1 cellular context compared by ENCODE assay signal in the genomic region with DNA sequence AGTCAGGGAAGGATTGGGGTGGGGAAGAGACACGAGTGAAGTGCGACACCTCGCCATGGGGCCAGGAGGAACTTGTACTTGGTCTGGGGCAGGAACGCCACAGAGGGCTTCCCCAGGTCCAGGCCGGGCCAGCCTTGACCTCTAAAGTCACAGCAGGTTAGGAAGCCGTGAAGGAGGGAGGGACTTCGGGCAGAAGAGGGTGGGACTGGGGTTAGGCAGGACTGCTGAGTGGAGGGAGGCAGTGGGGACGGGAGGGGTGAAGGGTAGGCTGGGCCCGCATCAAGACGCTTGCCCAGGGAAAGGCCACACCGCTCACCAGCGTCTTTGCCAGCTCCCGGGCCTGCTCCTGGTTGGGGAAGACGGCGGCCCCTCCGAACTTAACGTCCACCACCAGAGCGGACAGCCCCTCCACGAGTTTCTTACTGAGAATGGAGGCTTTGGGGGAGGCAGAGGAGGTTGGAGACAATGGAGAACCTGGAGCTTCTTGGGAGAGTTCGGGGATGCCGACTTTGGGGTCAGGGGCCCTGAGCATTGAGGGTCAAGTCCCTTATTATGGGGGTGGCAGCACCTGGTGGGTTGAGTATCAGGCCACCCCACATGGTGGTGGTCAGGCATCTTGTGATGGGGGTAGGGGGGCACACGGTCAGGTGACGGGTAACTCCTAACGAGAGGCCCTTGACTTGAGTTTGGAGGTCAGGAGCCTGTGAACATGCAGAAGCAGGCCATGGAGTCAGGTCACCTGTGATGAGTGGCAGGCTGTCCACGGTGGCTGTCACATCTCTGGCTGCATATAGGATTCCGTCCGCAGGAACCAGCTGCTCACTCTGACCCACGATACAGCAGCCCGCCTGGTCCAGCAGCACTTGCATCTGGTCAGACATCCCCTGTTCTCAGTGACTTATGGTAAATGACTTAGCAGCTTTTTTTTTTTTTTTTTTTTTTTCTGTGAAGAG.
A peak's percentile ranks its signal among the peaks of the same experiment; 100 is the strongest.
TF ChIP-seq lines count a peak whose summit lies in the region.

No MANE protein-coding gene starts in this region.

TF ChIP-seq in GM12878, 131 proteins besides CTCF, POLR2A, EP300 and RAD21 (continues in another document):
- TF ChIP-seq MYB (IDR thresholded peaks at IDR 0.05; ENCODE audit: borderline replicate concordance, low read depth, low read length) (no peak), STAT1 (conservative IDR thresholded peaks at IDR 0.05) (no peak), CREM (IDR thresholded peaks at IDR 0.05; ENCODE audit: low read depth) (no peak), RAD51 (IDR thresholded peaks at IDR 0.05) (no peak), POLR2AphosphoS5 (IDR thresholded peaks at IDR 0.05; ENCODE audit: low read length) (peak; percentile 81), WRNIP1 (IDR thresholded peaks at IDR 0.05; ENCODE audit: borderline replicate concordance, low read depth, low read length) (no peak), MEF2B (IDR thresholded peaks at IDR 0.05; ENCODE audit: partially characterized antibody, poor library complexity, severe bottlenecking) (no peak), TCF7 (IDR thresholded peaks at IDR 0.05; ENCODE audit: borderline replicate concordance) (no peak), TAF1 (IDR thresholded peaks at IDR 0.05; ENCODE audit: borderline replicate concordance, low read depth, low read length) (0 out of 2 replicates have a peak, but pooled peaks have one; percentile 8), BRCA1 (IDR thresholded peaks at IDR 0.05; ENCODE audit: low read depth, low read length) (no peak), NR2C1 (IDR thresholded peaks at IDR 0.05) (no peak), NR2C2 (IDR thresholded peaks at IDR 0.05; ENCODE audit: borderline replicate concordance, control insufficient read depth, insufficient read length, low read depth) (no peak), ZNF384 (IDR thresholded peaks at IDR 0.05; ENCODE audit: borderline replicate concordance, low read depth, low read length) (no peak), BHLHE40 (IDR thresholded peaks at IDR 0.05; ENCODE audit: borderline replicate concordance in 1 of 2, low read depth in 2 of 2, low read length in 1 of 2) (peak in 1 of 2 experiments; percentile 25; a peak in 1 of 4 replicates), HDAC6 (IDR thresholded peaks at IDR 0.05; ENCODE audit: unreplicated experiment) (peak; percentile 8), ASH2L (IDR thresholded peaks at IDR 0.05; ENCODE audit: borderline replicate concordance, low read depth) (no peak), CBX3 (IDR thresholded peaks at IDR 0.05; ENCODE audit: borderline replicate concordance, low read depth) (no peak), KDM1A (IDR thresholded peaks at IDR 0.05; ENCODE audit: borderline replicate concordance) (no peak), SIX5 (IDR thresholded peaks at IDR 0.05; ENCODE audit: low read depth, low read length, severe bottlenecking) (no peak), JUNB (IDR thresholded peaks at IDR 0.05) (no peak), SPI1 (IDR thresholded peaks at IDR 0.05; ENCODE audit: borderline replicate concordance, insufficient read depth, low read depth, low read length) (0 out of 2 replicates have a peak, but pooled peaks have one; percentile 0), BCL11A (IDR thresholded peaks at IDR 0.05; ENCODE audit: low read depth, low read length) (no peak), STAT3 (IDR thresholded peaks at IDR 0.05; ENCODE audit: low read depth, low read length) (no peak), ZNF24 (IDR thresholded peaks at IDR 0.05) (no peak), CBX5 (IDR thresholded peaks at IDR 0.05; ENCODE audit: low read depth) (no peak), ZSCAN29 (IDR thresholded peaks at IDR 0.05) (no peak), LARP7 (IDR thresholded peaks at IDR 0.05) (no peak; the same call in 1 of the 2 replicates), TCF12 (IDR thresholded peaks at IDR 0.05; ENCODE audit: low read depth, low read length) (no peak), ESRRA (IDR thresholded peaks at IDR 0.05; ENCODE audit: low read length) (no peak), HDGF (IDR thresholded peaks at IDR 0.05) (peak; percentile 96), SMARCA5 (IDR thresholded peaks at IDR 0.05) (no peak; the same call in 1 of the 2 replicates), ZNF207 (IDR thresholded peaks at IDR 0.05; ENCODE audit: borderline replicate concordance) (no peak), RFX5 (IDR thresholded peaks at IDR 0.05; ENCODE audit: low read depth, low read length) (no peak), CHD1 (IDR thresholded peaks at IDR 0.05; ENCODE audit: low read depth, low read length) (no peak)
- TF ChIP-seq, protein P1, sequence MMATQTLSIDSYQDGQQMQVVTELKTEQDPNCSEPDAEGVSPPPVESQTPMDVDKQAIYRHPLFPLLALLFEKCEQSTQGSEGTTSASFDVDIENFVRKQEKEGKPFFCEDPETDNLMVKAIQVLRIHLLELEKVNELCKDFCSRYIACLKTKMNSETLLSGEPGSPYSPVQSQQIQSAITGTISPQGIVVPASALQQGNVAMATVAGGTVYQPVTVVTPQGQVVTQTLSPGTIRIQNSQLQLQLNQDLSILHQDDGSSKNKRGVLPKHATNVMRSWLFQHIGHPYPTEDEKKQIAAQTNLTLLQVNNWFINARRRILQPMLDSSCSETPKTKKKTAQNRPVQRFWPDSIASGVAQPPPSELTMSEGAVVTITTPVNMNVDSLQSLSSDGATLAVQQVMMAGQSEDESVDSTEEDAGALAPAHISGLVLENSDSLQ (IDR thresholded peaks at IDR 0.05): peak; percentile 37; the same call in 1 of the 2 replicates
- TF ChIP-seq, protein P2, sequence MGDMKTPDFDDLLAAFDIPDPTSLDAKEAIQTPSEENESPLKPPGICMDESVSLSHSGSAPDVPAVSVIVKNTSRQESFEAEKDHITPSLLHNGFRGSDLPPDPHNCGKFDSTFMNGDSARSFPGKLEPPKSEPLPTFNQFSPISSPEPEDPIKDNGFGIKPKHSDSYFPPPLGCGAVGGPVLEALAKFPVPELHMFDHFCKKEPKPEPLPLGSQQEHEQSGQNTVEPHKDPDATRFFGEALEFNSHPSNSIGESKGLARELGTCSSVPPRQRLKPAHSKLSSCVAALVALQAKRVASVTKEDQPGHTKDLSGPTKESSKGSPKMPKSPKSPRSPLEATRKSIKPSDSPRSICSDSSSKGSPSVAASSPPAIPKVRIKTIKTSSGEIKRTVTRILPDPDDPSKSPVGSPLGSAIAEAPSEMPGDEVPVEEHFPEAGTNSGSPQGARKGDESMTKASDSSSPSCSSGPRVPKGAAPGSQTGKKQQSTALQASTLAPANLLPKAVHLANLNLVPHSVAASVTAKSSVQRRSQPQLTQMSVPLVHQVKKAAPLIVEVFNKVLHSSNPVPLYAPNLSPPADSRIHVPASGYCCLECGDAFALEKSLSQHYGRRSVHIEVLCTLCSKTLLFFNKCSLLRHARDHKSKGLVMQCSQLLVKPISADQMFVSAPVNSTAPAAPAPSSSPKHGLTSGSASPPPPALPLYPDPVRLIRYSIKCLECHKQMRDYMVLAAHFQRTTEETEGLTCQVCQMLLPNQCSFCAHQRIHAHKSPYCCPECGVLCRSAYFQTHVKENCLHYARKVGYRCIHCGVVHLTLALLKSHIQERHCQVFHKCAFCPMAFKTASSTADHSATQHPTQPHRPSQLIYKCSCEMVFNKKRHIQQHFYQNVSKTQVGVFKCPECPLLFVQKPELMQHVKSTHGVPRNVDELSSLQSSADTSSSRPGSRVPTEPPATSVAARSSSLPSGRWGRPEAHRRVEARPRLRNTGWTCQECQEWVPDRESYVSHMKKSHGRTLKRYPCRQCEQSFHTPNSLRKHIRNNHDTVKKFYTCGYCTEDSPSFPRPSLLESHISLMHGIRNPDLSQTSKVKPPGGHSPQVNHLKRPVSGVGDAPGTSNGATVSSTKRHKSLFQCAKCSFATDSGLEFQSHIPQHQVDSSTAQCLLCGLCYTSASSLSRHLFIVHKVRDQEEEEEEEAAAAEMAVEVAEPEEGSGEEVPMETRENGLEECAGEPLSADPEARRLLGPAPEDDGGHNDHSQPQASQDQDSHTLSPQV (IDR thresholded peaks at IDR 0.05): no peak
- TF ChIP-seq, protein P3, sequence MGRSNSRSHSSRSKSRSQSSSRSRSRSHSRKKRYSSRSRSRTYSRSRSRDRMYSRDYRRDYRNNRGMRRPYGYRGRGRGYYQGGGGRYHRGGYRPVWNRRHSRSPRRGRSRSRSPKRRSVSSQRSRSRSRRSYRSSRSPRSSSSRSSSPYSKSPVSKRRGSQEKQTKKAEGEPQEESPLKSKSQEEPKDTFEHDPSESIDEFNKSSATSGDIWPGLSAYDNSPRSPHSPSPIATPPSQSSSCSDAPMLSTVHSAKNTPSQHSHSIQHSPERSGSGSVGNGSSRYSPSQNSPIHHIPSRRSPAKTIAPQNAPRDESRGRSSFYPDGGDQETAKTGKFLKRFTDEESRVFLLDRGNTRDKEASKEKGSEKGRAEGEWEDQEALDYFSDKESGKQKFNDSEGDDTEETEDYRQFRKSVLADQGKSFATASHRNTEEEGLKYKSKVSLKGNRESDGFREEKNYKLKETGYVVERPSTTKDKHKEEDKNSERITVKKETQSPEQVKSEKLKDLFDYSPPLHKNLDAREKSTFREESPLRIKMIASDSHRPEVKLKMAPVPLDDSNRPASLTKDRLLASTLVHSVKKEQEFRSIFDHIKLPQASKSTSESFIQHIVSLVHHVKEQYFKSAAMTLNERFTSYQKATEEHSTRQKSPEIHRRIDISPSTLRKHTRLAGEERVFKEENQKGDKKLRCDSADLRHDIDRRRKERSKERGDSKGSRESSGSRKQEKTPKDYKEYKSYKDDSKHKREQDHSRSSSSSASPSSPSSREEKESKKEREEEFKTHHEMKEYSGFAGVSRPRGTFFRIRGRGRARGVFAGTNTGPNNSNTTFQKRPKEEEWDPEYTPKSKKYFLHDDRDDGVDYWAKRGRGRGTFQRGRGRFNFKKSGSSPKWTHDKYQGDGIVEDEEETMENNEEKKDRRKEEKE (IDR thresholded peaks at IDR 0.05): no peak
- TF ChIP-seq, protein P4, sequence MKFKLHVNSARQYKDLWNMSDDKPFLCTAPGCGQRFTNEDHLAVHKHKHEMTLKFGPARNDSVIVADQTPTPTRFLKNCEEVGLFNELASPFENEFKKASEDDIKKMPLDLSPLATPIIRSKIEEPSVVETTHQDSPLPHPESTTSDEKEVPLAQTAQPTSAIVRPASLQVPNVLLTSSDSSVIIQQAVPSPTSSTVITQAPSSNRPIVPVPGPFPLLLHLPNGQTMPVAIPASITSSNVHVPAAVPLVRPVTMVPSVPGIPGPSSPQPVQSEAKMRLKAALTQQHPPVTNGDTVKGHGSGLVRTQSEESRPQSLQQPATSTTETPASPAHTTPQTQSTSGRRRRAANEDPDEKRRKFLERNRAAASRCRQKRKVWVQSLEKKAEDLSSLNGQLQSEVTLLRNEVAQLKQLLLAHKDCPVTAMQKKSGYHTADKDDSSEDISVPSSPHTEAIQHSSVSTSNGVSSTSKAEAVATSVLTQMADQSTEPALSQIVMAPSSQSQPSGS (IDR thresholded peaks at IDR 0.05; ENCODE audit: low read length): no peak
- TF ChIP-seq, protein P5, sequence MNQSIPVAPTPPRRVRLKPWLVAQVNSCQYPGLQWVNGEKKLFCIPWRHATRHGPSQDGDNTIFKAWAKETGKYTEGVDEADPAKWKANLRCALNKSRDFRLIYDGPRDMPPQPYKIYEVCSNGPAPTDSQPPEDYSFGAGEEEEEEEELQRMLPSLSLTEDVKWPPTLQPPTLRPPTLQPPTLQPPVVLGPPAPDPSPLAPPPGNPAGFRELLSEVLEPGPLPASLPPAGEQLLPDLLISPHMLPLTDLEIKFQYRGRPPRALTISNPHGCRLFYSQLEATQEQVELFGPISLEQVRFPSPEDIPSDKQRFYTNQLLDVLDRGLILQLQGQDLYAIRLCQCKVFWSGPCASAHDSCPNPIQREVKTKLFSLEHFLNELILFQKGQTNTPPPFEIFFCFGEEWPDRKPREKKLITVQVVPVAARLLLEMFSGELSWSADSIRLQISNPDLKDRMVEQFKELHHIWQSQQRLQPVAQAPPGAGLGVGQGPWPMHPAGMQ (IDR thresholded peaks at IDR 0.05; ENCODE audit: borderline replicate concordance): no peak
- TF ChIP-seq, protein P6, sequence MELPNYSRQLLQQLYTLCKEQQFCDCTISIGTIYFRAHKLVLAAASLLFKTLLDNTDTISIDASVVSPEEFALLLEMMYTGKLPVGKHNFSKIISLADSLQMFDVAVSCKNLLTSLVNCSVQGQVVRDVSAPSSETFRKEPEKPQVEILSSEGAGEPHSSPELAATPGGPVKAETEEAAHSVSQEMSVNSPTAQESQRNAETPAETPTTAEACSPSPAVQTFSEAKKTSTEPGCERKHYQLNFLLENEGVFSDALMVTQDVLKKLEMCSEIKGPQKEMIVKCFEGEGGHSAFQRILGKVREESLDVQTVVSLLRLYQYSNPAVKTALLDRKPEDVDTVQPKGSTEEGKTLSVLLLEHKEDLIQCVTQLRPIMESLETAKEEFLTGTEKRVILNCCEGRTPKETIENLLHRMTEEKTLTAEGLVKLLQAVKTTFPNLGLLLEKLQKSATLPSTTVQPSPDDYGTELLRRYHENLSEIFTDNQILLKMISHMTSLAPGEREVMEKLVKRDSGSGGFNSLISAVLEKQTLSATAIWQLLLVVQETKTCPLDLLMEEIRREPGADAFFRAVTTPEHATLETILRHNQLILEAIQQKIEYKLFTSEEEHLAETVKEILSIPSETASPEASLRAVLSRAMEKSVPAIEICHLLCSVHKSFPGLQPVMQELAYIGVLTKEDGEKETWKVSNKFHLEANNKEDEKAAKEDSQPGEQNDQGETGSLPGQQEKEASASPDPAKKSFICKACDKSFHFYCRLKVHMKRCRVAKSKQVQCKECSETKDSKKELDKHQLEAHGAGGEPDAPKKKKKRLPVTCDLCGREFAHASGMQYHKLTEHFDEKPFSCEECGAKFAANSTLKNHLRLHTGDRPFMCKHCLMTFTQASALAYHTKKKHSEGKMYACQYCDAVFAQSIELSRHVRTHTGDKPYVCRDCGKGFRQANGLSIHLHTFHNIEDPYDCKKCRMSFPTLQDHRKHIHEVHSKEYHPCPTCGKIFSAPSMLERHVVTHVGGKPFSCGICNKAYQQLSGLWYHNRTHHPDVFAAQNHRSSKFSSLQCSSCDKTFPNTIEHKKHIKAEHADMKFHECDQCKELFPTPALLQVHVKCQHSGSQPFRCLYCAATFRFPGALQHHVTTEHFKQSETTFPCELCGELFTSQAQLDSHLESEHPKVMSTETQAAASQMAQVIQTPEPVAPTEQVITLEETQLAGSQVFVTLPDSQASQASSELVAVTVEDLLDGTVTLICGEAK (IDR thresholded peaks at IDR 0.05; ENCODE audit: borderline replicate concordance): no peak
- TF ChIP-seq, protein P7, sequence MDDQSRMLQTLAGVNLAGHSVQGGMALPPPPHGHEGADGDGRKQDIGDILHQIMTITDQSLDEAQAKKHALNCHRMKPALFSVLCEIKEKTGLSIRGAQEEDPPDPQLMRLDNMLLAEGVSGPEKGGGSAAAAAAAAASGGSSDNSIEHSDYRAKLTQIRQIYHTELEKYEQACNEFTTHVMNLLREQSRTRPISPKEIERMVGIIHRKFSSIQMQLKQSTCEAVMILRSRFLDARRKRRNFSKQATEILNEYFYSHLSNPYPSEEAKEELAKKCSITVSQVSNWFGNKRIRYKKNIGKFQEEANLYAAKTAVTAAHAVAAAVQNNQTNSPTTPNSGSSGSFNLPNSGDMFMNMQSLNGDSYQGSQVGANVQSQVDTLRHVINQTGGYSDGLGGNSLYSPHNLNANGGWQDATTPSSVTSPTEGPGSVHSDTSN (IDR thresholded peaks at IDR 0.05; ENCODE audit: insufficient replicate concordance, low read depth, low read length): no peak
- TF ChIP-seq, protein P8, sequence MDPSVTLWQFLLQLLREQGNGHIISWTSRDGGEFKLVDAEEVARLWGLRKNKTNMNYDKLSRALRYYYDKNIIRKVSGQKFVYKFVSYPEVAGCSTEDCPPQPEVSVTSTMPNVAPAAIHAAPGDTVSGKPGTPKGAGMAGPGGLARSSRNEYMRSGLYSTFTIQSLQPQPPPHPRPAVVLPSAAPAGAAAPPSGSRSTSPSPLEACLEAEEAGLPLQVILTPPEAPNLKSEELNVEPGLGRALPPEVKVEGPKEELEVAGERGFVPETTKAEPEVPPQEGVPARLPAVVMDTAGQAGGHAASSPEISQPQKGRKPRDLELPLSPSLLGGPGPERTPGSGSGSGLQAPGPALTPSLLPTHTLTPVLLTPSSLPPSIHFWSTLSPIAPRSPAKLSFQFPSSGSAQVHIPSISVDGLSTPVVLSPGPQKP (IDR thresholded peaks at IDR 0.05; ENCODE audit: low read depth, low read length): no peak
